Comparison of ENCODE assay signal across 1 cellular context in genomic region chr1:204650911-204651570, GRCh38.
TF ChIP-seq lines count a peak whose summit lies in the region.

No MANE protein-coding gene starts in this region.

TF ChIP-seq in GM23338, 12 proteins besides CTCF, POLR2A, EP300 and RAD21 (continued from another document):
- TF ChIP-seq ZNF462 (CRISPR knock-in tag; IDR thresholded peaks at IDR 0.05), result no peak
- no peak for TF ChIP-seq STAT1 (IDR thresholded peaks at IDR 0.05; ENCODE audit: unreplicated experiment)
- no peak for TF ChIP-seq ETS1 (IDR thresholded peaks at IDR 0.05)
